In the genomic region with DNA sequence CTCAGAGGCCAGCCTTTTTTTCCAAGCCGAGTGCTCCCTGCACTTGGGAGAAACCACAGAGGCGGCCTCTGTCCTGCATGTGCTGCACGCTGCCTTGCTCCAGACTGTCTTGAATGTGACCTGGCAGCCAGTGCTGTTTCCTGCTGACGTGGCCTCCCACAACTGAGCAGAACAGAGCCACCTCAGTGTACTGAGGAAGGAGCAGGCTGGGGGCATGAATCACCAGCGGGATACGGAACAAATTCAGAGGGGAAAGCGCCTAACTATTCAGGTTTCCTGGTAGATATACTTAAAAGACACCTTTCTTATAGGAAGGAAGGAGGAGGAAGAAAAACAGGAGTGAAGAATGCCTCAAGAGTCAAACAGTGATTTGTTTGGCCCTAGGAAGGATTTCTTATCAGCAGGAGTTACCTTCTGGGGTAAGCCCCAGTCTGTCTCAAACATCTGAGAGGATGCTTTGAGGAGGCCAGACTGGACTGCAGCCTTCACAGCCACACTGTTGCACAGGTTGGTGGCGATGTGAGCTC, we compare ENCODE assay signal across 9 cellular contexts.
A peak's percentile ranks its signal among the peaks of the same experiment; 100 is the strongest.
DNase-seq lines count a peak whose midpoint lies in the region; ATAC-seq, FAIRE-seq and TF ChIP-seq lines count a peak whose summit lies in the region.
"Had no signal": no experiment of that assay in that cellular context is flagged by ENCODE, and none has a peak within 500 bp of the region (broad histone marks: within the 10 kb centered on the region; RNA-seq: fewer than 3 reads in every experiment).

No MANE protein-coding gene starts in this region.

- POLR2A ChIA-PET in AG04449 (lab: Yijun Ruan, JAX): interaction anchor here (0.8 to 1.2 kb wide), 2 partner anchors 66 to 112 kb away, joined by 3 to 5 read pairs; no protein-coding TSS in a partner anchor

- peak overlapping the region; percentile 72 to 73 for H3K27ac ChIP-seq in ovary

- H3K27me3 Mint-ChIP-seq in activated naive CD4-positive, alpha-beta T cell treated with anti-CD3 and anti-CD28 coated beads for 36 hours (ENCODE audit: low read depth): no peaks in the 10 kb centered on the region

- no peak for FAIRE-seq in urothelium cell line (lab: Jason Lieb, UNC)
- FAIRE-seq: endometrium had no signal

- WGBS in ovary, 3 donors: 15 to 17% (median 17%) methylated on average over 8 of the region's 8 CpGs

- H3K4me3 Mint-ChIP-seq in activated naive CD4-positive, alpha-beta T cell treated with anti-CD3 and anti-CD28 coated beads for 36 hours: peak overlapping the region; percentile 13

- H3K27ac Mint-ChIP-seq in activated naive CD4-positive, alpha-beta T cell treated with anti-CD3 and anti-CD28 coated beads for 36 hours: no peak overlapping the region

- no peak for TF ChIP-seq CTCF in AG04449 (IDR thresholded peaks at IDR 0.05; ENCODE audit: insufficient read depth, low read length, missing control alignments)
- TF ChIP-seq CTCF in ovary (IDR thresholded peaks at IDR 0.05): no peak

- 0 out of 2 replicates have a peak overlapping the region, but pooled peaks have one; percentile 9 for H3K4me3 ChIP-seq in AG04449 (ENCODE audit: low read depth, low read length)
- H3K4me3 ChIP-seq in ovary: no peak overlapping the region

- H3K4me1 ChIP-seq in ovary (ENCODE audit: insufficient read depth): peaks cover 17% of the 10 kb centered on the region

- DNase-seq in AG04449 (ENCODE audit: low read depth, low spot score): peak; percentile 94
- DNase-seq in NOMO-1 treated with dmso at 0.1 percent for 144 hours (lab: John Stamatoyannopoulos, UW; ENCODE audit: unreplicated experiment): peak; percentile 38
- peak; percentile 72 for DNase-seq in activated naive CD4-positive, alpha-beta T cell treated with anti-CD3 and anti-CD28 coated beads for 36 hours
- peak; percentile 96 for DNase-seq in glomerular visceral epithelial cell (ENCODE audit: extremely low spot score)
- peak; percentile 83 to 90 (median 86) for DNase-seq in ovary
- peak; percentile 86 for DNase-seq in urothelium cell line (ENCODE audit: low spot score)

- ATAC-seq in GM21723 (IDR thresholded peaks at IDR 0.05; ENCODE audit: unreplicated experiment) (peak; percentile 70), HG03135 (IDR thresholded peaks at IDR 0.05; ENCODE audit: unreplicated experiment) (no peak)

- CTCF ChIA-PET in AG04449 (lab: Yijun Ruan, JAX): interaction anchor here (0.6 to 2.0 kb wide), 2 partner anchors 11 to 57 kb away, joined by 3 to 7 read pairs; no protein-coding TSS in a partner anchor
- CTCF ChIA-PET in activated naive CD4-positive, alpha-beta T cell treated with anti-CD3 and anti-CD28 coated beads for 36 hours (lab: Charles Lee): no interaction called here

- H3K9me3 ChIP-seq in ovary: no peaks in the 10 kb centered on the region

- intact Hi-C loops in activated naive CD4-positive, alpha-beta T cell treated with anti-CD3 and anti-CD28 coated beads for 36 hours (cut with micrococcal nuclease): loop anchor here (1.0 kb wide), 1 partner anchor 15 kb away; no protein-coding TSS in a partner anchor
- intact Hi-C loops in ovary (cut with DNase I): loop anchor here in 1 of 4 donors (10.0 kb wide), 1 partner anchor 109 kb away; no protein-coding TSS in a partner anchor

- H3K36me3 Mint-ChIP-seq in activated naive CD4-positive, alpha-beta T cell treated with anti-CD3 and anti-CD28 coated beads for 36 hours (ENCODE audit: low read depth): no peaks in the 10 kb centered on the region

- no peaks in the 10 kb centered on the region for H3K36me3 ChIP-seq in ovary

- H3K9me3 Mint-ChIP-seq in activated naive CD4-positive, alpha-beta T cell treated with anti-CD3 and anti-CD28 coated beads for 36 hours: no peaks in the 10 kb centered on the region

- H3K27me3 ChIP-seq in ovary: no peaks in the 10 kb centered on the region

- no peak for TF ChIP-seq EP300 in ovary (IDR thresholded peaks at IDR 0.05)

- TF ChIP-seq POLR2A in ovary (IDR thresholded peaks at IDR 0.05): peak; percentile 25

- H3K4me1 Mint-ChIP-seq in activated naive CD4-positive, alpha-beta T cell treated with anti-CD3 and anti-CD28 coated beads for 36 hours (ENCODE audit: low read depth): peaks cover 31% of the 10 kb centered on the region

Comparison
In these comparisons a context has a peak if more than half of its experiments do, and no peak if none do; other contexts are left out.
1. DNase-seq: peak in every context shown above with its lines; median percentile 96 in glomerular visceral epithelial cell; 94 in AG04449; 86 in ovary; 86 in urothelium cell line; 72 in activated naive CD4-positive, alpha-beta T cell treated with anti-CD3 and anti-CD28 coated beads for 36 hours; 38 in NOMO-1 treated with dmso at 0.1 percent for 144 hours.